23 cellular contexts compared by ENCODE assay signal in genomic region chr5:68024426-68024825, GRCh38.
"Had no signal": no experiment of that assay in that cellular context is flagged by ENCODE, and none has a peak within 500 bp of the region (broad histone marks: within the 10 kb centered on the region; RNA-seq: fewer than 3 reads in every experiment).

No MANE protein-coding gene starts in this region.

- H3K27ac ChIP-seq: brain microvascular endothelial cell, left lung, lower lobe of right lung, neutrophil, right lobe of liver, testis, upper lobe of left lung, vagina had no signal

- H3K4me1 ChIP-seq: right lobe of liver had no signal

- FAIRE-seq: islet of Langerhans had no signal

- ATAC-seq: activated CD8-positive, alpha-beta T cell treated with anti-CD3 and anti-CD28 coated beads for 36 hours; activated naive CD4-positive, alpha-beta T cell treated with anti-CD3 and anti-CD28 coated beads, Interleukin-2, amount 50 U/mL, for 72 hours; activated T-cell treated with anti-CD3 and anti-CD28 coated beads, Interleukin-2, amount 50 U/mL, for 4 hours; esophagus mucosa; left lung; lower lobe of right lung; right lobe of liver; WTC11 had no signal

- H3K4me3 ChIP-seq: left lung, lower lobe of right lung, right lobe of liver, testis, upper lobe of left lung, vagina had no signal

- DNase-seq: activated CD4-positive, alpha-beta T cell treated with anti-CD3 and anti-CD28 coated beads for 1 hour; activated CD4-positive, alpha-beta T cell treated with anti-CD3 and anti-CD28 coated beads, Interleukin-2, amount 10 ng/mL, durations not matched to agents 7 days and 5 days; activated CD8-positive, alpha-beta T cell treated with anti-CD3 and anti-CD28 coated beads for 36 hours; activated T-cell treated with anti-CD3 and anti-CD28 coated beads, Interleukin-2, amount 50 U/mL, for 4 hours; brain microvascular endothelial cell; endodermal cell; foreskin melanocyte; glutamatergic neuron; left lung; lower lobe of right lung; naive B cell; nephron progenitor cell; right lobe of liver; stimulated activated naive CD4-positive, alpha-beta T cell treated with Interleukin-2 at 50 U/mL for 16 hours; SW 1271; testis; upper lobe of left lung had no signal

- H3K9me3 ChIP-seq: left lung, lower lobe of right lung, neutrophil, right lobe of liver, testis, upper lobe of left lung, vagina had no signal

- H3K36me3 ChIP-seq: brain microvascular endothelial cell, left lung, lower lobe of right lung, neutrophil, right lobe of liver, upper lobe of left lung, vagina had no signal

- H3K27me3 ChIP-seq: brain microvascular endothelial cell, left lung, neutrophil, right lobe of liver, testis, upper lobe of left lung, vagina had no signal
